ENCODE assay signal across 1 cellular context in genomic region chr2:241728627-241729026, GRCh38.
TF ChIP-seq lines count a peak whose summit lies in the region.

No MANE protein-coding gene starts in this region.

TF ChIP-seq in SK-N-SH, 30 proteins besides CTCF, POLR2A, EP300 and RAD21 (continued from another document):
- TF ChIP-seq, protein P1, sequence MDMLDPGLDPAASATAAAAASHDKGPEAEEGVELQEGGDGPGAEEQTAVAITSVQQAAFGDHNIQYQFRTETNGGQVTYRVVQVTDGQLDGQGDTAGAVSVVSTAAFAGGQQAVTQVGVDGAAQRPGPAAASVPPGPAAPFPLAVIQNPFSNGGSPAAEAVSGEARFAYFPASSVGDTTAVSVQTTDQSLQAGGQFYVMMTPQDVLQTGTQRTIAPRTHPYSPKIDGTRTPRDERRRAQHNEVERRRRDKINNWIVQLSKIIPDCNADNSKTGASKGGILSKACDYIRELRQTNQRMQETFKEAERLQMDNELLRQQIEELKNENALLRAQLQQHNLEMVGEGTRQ (IDR thresholded peaks at IDR 0.05; ENCODE audit: borderline replicate concordance, low read depth, low read length): no peak
- TF ChIP-seq RFX5 (IDR thresholded peaks at IDR 0.05; ENCODE audit: low read length): no peak
- TF ChIP-seq RXRA (IDR thresholded peaks at IDR 0.05; ENCODE audit: borderline replicate concordance, low read depth): no peak
- TF ChIP-seq FOSL2 (IDR thresholded peaks at IDR 0.05; ENCODE audit: borderline replicate concordance, low read depth): no peak
- TF ChIP-seq REST (IDR thresholded peaks at IDR 0.05; ENCODE audit: low read depth, low read length): no peak
- TF ChIP-seq GATA2 (CRISPR knock-in tag; IDR thresholded peaks at IDR 0.05): no peak
- TF ChIP-seq, protein P2, sequence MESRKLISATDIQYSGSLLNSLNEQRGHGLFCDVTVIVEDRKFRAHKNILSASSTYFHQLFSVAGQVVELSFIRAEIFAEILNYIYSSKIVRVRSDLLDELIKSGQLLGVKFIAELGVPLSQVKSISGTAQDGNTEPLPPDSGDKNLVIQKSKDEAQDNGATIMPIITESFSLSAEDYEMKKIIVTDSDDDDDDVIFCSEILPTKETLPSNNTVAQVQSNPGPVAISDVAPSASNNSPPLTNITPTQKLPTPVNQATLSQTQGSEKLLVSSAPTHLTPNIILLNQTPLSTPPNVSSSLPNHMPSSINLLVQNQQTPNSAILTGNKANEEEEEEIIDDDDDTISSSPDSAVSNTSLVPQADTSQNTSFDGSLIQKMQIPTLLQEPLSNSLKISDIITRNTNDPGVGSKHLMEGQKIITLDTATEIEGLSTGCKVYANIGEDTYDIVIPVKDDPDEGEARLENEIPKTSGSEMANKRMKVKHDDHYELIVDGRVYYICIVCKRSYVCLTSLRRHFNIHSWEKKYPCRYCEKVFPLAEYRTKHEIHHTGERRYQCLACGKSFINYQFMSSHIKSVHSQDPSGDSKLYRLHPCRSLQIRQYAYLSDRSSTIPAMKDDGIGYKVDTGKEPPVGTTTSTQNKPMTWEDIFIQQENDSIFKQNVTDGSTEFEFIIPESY (IDR thresholded peaks at IDR 0.05; ENCODE audit: borderline replicate concordance, low read depth): no peak
- TF ChIP-seq GABPA (IDR thresholded peaks at IDR 0.05; ENCODE audit: low read depth): no peak
- no peak for TF ChIP-seq TCF12 (IDR thresholded peaks at IDR 0.05)
- TF ChIP-seq MXI1 (IDR thresholded peaks at IDR 0.05; ENCODE audit: low read depth, low read length): no peak
- TF ChIP-seq ELF1 (IDR thresholded peaks at IDR 0.05): no peak
- no peak for TF ChIP-seq JUND (IDR thresholded peaks at IDR 0.05)
- no peak for TF ChIP-seq IRF3 (IDR thresholded peaks at IDR 0.05; ENCODE audit: low read depth, low read length)
